ENCODE assay signal across 10 cellular contexts in the genomic region with DNA sequence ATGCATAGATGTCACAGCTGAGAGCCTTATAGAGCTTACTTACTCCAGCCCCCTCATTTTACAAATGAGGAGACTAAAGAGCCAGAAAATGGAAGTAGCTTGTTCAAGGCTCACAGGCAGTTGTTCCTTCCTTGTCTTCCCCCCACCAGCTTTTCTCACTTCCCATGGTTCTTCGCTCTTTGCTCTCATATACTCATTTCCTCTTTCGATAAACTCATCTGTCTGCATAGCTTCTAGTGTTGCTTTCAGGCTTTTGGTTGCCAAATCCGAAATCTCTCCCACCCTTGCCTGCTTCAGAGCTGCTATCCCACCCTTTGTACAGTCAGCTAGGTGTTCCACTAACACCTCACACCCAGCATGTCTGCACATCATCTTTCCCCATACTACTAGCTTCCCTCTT. TPM values are rescaled to one million over a fixed set of nuclear protein-coding genes. Genes with fewer than 3 reads are reported as not detected.
A peak's percentile ranks its signal among the peaks of the same experiment; 100 is the strongest.
DNase-seq lines count a peak whose midpoint lies in the region; ATAC-seq, FAIRE-seq and TF ChIP-seq lines count a peak whose summit lies in the region.
"Had no signal": no experiment of that assay in that cellular context is flagged by ENCODE, and none has a peak within 500 bp of the region (broad histone marks: within the 10 kb centered on the region; RNA-seq: fewer than 3 reads in every experiment).

No MANE protein-coding gene starts in this region.

- no peak for FAIRE-seq in urothelium cell line (lab: Jason Lieb, UNC)

- no peaks in the 10 kb centered on the region for H3K4me1 ChIP-seq in stomach

- TF ChIP-seq POLR2A in stomach (IDR thresholded peaks at IDR 0.05), result no peak

- 56 to 84% (median 69%) methylated on average over 3 of the region's 3 CpGs for WGBS in stomach, 5 donors

- no peaks in the 10 kb centered on the region for H3K36me3 ChIP-seq in stomach

- DNase-seq in activated naive CD4-positive, alpha-beta T cell treated with anti-CD3 and anti-CD28 coated beads for 36 hours, result peak; percentile 45
- no peak for DNase-seq in activated naive CD4-positive, alpha-beta T cell (lab: John Stamatoyannopoulos, UW)
- peak; percentile 27 for DNase-seq in activated CD4-positive, alpha-beta memory T cell treated with anti-CD3 and anti-CD28 coated beads for 36 hours
- no peak for DNase-seq in stomach
- no peak for DNase-seq in stimulated activated naive CD4-positive, alpha-beta T cell treated with Interleukin-2 at 50 U/mL for 16 hours (lab: John Stamatoyannopoulos, UW)
- DNase-seq in activated CD4-positive, alpha-beta T cell treated with anti-CD3 and anti-CD28 coated beads for 48 hours, result no peak
- DNase-seq in urothelium cell line (ENCODE audit: low spot score), result no peak

- POLR2A ChIA-PET in activated CD4-positive, alpha-beta memory T cell treated with anti-CD3 and anti-CD28 coated beads for 36 hours (lab: Charles Lee), result interaction anchor here (0.6 kb wide), 1 partner anchor 85 kb away, joined by 3 read pairs; a partner anchor contains a TSS

- TF ChIP-seq EP300 in stomach (IDR thresholded peaks at IDR 0.05), result no peak

- H3K36me3 Mint-ChIP-seq in activated naive CD4-positive, alpha-beta T cell treated with anti-CD3 and anti-CD28 coated beads for 36 hours (ENCODE audit: low read depth), result no peaks in the 10 kb centered on the region
- H3K36me3 Mint-ChIP-seq in activated CD4-positive, alpha-beta memory T cell treated with anti-CD3 and anti-CD28 coated beads for 36 hours, result no peaks in the 10 kb centered on the region

- no peaks in the 10 kb centered on the region for H3K27me3 ChIP-seq in stomach

- no peaks in the 10 kb centered on the region for H3K27me3 Mint-ChIP-seq in activated naive CD4-positive, alpha-beta T cell treated with anti-CD3 and anti-CD28 coated beads for 36 hours (ENCODE audit: low read depth)
- no peaks in the 10 kb centered on the region for H3K27me3 Mint-ChIP-seq in activated CD4-positive, alpha-beta memory T cell treated with anti-CD3 and anti-CD28 coated beads for 36 hours

- H3K27ac ChIP-seq in stomach, result no peak overlapping the region

- CTCF ChIA-PET in activated naive CD4-positive, alpha-beta T cell treated with anti-CD3 and anti-CD28 coated beads for 36 hours (lab: Charles Lee), result interaction anchor here (0.6 to 2.6 kb wide), 6 partner anchors 16 to 715 kb away, joined by 3 to 9 read pairs (median 4); no protein-coding TSS in a partner anchor
- CTCF ChIA-PET in activated CD4-positive, alpha-beta memory T cell treated with anti-CD3 and anti-CD28 coated beads for 36 hours (lab: Charles Lee), result interaction anchor here (0.8 to 1.3 kb wide), 2 partner anchors 20 to 56 kb away, joined by 3 to 4 read pairs; a partner anchor contains a TSS

- H3K4me3 Mint-ChIP-seq in activated naive CD4-positive, alpha-beta T cell treated with anti-CD3 and anti-CD28 coated beads for 36 hours, result peak overlapping the region; percentile 91
- peak overlapping the region; percentile 92 for H3K4me3 Mint-ChIP-seq in activated CD4-positive, alpha-beta memory T cell treated with anti-CD3 and anti-CD28 coated beads for 36 hours

- peak; percentile 72 for ATAC-seq in HG03196 (IDR thresholded peaks at IDR 0.05; ENCODE audit: unreplicated experiment)

- intact Hi-C loops in activated naive CD4-positive, alpha-beta T cell treated with anti-CD3 and anti-CD28 coated beads for 36 hours (cut with micrococcal nuclease), result loop anchor here (5.0 kb wide), 1 partner anchor 334 kb away; a partner anchor contains a TSS
- intact Hi-C loops in activated CD4-positive, alpha-beta memory T cell treated with anti-CD3 and anti-CD28 coated beads for 36 hours (cut with micrococcal nuclease), result loop anchor here (1.0 to 10.0 kb wide), 6 partner anchors 54 to 421 kb away; a partner anchor contains a TSS
- intact Hi-C loops in stomach (cut with DNase I; ENCODE audit: low total_unique reads), result no loop called here

- H3K4me3 ChIP-seq in stomach, result peak overlapping the region; percentile 4 to 29 (median 20)

- TF ChIP-seq CTCF in stomach (IDR thresholded peaks at IDR 0.05), result no peak

- no peaks in the 10 kb centered on the region for H3K9me3 ChIP-seq in stomach

- no peaks in the 10 kb centered on the region for H3K9me3 Mint-ChIP-seq in activated naive CD4-positive, alpha-beta T cell treated with anti-CD3 and anti-CD28 coated beads for 36 hours
- no peaks in the 10 kb centered on the region for H3K9me3 Mint-ChIP-seq in activated CD4-positive, alpha-beta memory T cell treated with anti-CD3 and anti-CD28 coated beads for 36 hours

- peaks cover 7% of the 10 kb centered on the region for H3K4me1 Mint-ChIP-seq in activated naive CD4-positive, alpha-beta T cell treated with anti-CD3 and anti-CD28 coated beads for 36 hours (ENCODE audit: low read depth)
- peaks cover 3% of the 10 kb centered on the region for H3K4me1 Mint-ChIP-seq in activated CD4-positive, alpha-beta memory T cell treated with anti-CD3 and anti-CD28 coated beads for 36 hours (ENCODE audit: low read depth)

- peak overlapping the region; percentile 93 for H3K27ac Mint-ChIP-seq in activated naive CD4-positive, alpha-beta T cell treated with anti-CD3 and anti-CD28 coated beads for 36 hours
- peak overlapping the region; percentile 93 for H3K27ac Mint-ChIP-seq in activated CD4-positive, alpha-beta memory T cell treated with anti-CD3 and anti-CD28 coated beads for 36 hours

RNA-seq across cellular contexts. Expression of a gene that starts 25.0 kb away (rescaled TPM):
- not detected for total RNA-seq in activated naive CD4-positive, alpha-beta T cell treated with anti-CD3 and anti-CD28 coated beads for 36 hours
- total RNA-seq in activated CD4-positive, alpha-beta memory T cell treated with anti-CD3 and anti-CD28 coated beads for 36 hours, result not detected
- 10 to 100 TPM in 1 of 5 donors, 1 to 10 TPM in 2, not detected in 2; 6.6 to 39.7 (median 8.1) TPM for total RNA-seq in stomach
- polyA plus RNA-seq in stomach, result 10 to 100 TPM in 1 of 3 donors, 1 to 10 TPM in 2; 6.6 to 18.4 (median 7.3) TPM
- total RNA-seq: RPMI7951, skeletal muscle tissue had no signal

RNA-seq across cellular contexts. Expression of a gene that starts 53.4 kb away (rescaled TPM):
- under 1 TPM; 0.60 to 0.81 TPM for total RNA-seq in activated naive CD4-positive, alpha-beta T cell treated with anti-CD3 and anti-CD28 coated beads for 36 hours
- under 1 TPM; 0.58 to 0.86 TPM for total RNA-seq in activated CD4-positive, alpha-beta memory T cell treated with anti-CD3 and anti-CD28 coated beads for 36 hours
- 10 to 100 TPM in 1 of 5 donors, 1 to 10 TPM in 1, under 1 TPM in 1, not detected in 2; 0.92 to 10.7 (median 1.0) TPM for total RNA-seq in stomach
- polyA plus RNA-seq in stomach, result under 1 TPM; 0.12 to 0.50 (median 0.31) TPM

RNA-seq across cellular contexts. Expression of a gene that starts 55.9 kb away (rescaled TPM):
- 1 to 10 TPM; 7.7 to 8.2 TPM for total RNA-seq in activated naive CD4-positive, alpha-beta T cell treated with anti-CD3 and anti-CD28 coated beads for 36 hours
- 10 to 100 TPM; 17.2 to 17.5 TPM for total RNA-seq in activated CD4-positive, alpha-beta memory T cell treated with anti-CD3 and anti-CD28 coated beads for 36 hours
- 10 to 100 TPM in 4 of 5 donors, 1 to 10 TPM in 1; 4.9 to 53.6 (median 15.2) TPM for total RNA-seq in stomach
- polyA plus RNA-seq in stomach, result 1 to 10 TPM; 2.9 to 7.4 (median 4.2) TPM

Comparison
In these comparisons a context has a peak if more than half of its experiments do, and no peak if none do; other contexts are left out.
1. DNase-seq: peak in activated naive CD4-positive, alpha-beta T cell treated with anti-CD3 and anti-CD28 coated beads for 36 hours (single experiment) and activated CD4-positive, alpha-beta memory T cell treated with anti-CD3 and anti-CD28 coated beads for 36 hours (single experiment); none in activated naive CD4-positive, alpha-beta T cell (0 of 4), stomach (single experiment), stimulated activated naive CD4-positive, alpha-beta T cell treated with Interleukin-2 at 50 U/mL for 16 hours (single experiment), activated CD4-positive, alpha-beta T cell treated with anti-CD3 and anti-CD28 coated beads for 48 hours (single experiment) and urothelium cell line (single experiment).